ENCODE assay signal across 10 cellular contexts in the genomic region with DNA sequence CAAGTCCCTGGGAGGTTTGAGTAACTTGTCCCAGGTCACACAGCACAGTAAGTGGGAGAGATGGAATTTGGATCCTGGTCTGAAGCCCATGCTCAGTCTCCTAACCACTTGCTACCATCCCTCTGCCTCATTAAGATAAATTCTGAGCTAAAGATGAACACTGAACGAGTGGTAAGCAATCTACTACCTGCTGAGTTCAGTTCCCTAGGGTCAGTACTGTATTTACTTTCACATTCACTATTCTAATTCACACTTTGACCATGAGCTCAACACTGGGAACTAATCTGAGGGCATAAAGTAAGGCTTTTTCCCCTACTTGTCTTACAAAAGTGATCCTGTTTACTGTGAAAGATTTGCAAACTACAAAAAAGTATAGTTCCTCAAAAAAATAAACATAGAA. TPM values are rescaled to one million over a fixed set of nuclear protein-coding genes. Genes with fewer than 3 reads are reported as not detected.
DNase-seq lines count a peak whose midpoint lies in the region; ATAC-seq and TF ChIP-seq lines count a peak whose summit lies in the region.
"Had no signal": no experiment of that assay in that cellular context is flagged by ENCODE, and none has a peak within 500 bp of the region (broad histone marks: within the 10 kb centered on the region; RNA-seq: fewer than 3 reads in every experiment).

No MANE protein-coding gene starts in this region.

- no peak overlapping the region for H3K4me2 ChIP-seq in osteoblast (ENCODE audit: insufficient read depth, low read length)

- DNase-seq in activated T-cell treated with anti-CD3 and anti-CD28 coated beads, Interleukin-2, amount 50 U/mL, for 72 hours, result no peak
- DNase-seq in activated T-cell treated with anti-CD3 and anti-CD28 coated beads, Interleukin-2, amount 50 U/mL, for 1 hour, result no peak
- DNase-seq in osteoblast (ENCODE audit: insufficient read length, low spot score, missing footprints) (peak; percentile 9), NCI-H2029 treated with DMSO at 0.1 percent for 48 hours (lab: John Stamatoyannopoulos, UW) (no peak)
- DNase-seq in stimulated activated CD4-positive, alpha-beta T cell treated with anti-CD3 and anti-CD28 coated beads, Interleukin-2, amount 100 ng/mL, for 48 hours, result no peak
- DNase-seq: gastrocnemius medialis; stimulated activated CD4-positive, alpha-beta T cell treated with anti-CD3 and anti-CD28 coated beads, Interleukin-15, amount 100 ng/mL, for 24 hours had no signal

- peaks cover 18% of the 10 kb centered on the region for H4K20me1 ChIP-seq in osteoblast (ENCODE audit: insufficient read depth, low read length)

- no peaks in the 10 kb centered on the region for H3K9me3 ChIP-seq in osteoblast (ENCODE audit: low read depth, low read length)
- H3K9me3 ChIP-seq: gastrocnemius medialis had no signal

- no peaks in the 10 kb centered on the region for H3K9me3 Mint-ChIP-seq in activated T-cell treated with anti-CD3 and anti-CD28 coated beads, Interleukin-2, amount 50 U/mL, for 72 hours
- no peaks in the 10 kb centered on the region for H3K9me3 Mint-ChIP-seq in activated T-helper 17 cell treated with anti-CD3 and anti-CD28 coated beads, Interleukin-2, amount 50 U/mL, for 72 hours

- peaks cover 0 to 2% of the 10 kb centered on the region in 2 donors for H3K36me3 Mint-ChIP-seq in activated T-cell treated with anti-CD3 and anti-CD28 coated beads, Interleukin-2, amount 50 U/mL, for 72 hours (ENCODE audit: insufficient read depth in 2 of 2)
- H3K36me3 Mint-ChIP-seq in activated T-helper 17 cell treated with anti-CD3 and anti-CD28 coated beads, Interleukin-2, amount 50 U/mL, for 72 hours (ENCODE audit: low read depth), result peaks cover 9% of the 10 kb centered on the region

- no peak for ATAC-seq in activated T-cell treated with anti-CD3 and anti-CD28 coated beads, Interleukin-2, amount 50 U/mL, for 72 hours (replicated peaks in 1 of 2)
- ATAC-seq in GM21786 (IDR thresholded peaks at IDR 0.05; ENCODE audit: unreplicated experiment) (peak; percentile 63), HG03439 (IDR thresholded peaks at IDR 0.05; ENCODE audit: unreplicated experiment) (peak; percentile 46)
- no peak for ATAC-seq in activated T-helper 17 cell treated with anti-CD3 and anti-CD28 coated beads, Interleukin-2, amount 50 U/mL, for 72 hours (replicated peaks)
- ATAC-seq: gastrocnemius medialis had no signal

- peak overlapping the region in 1 of 2 donors; percentile 67 for H3K4me3 Mint-ChIP-seq in activated T-cell treated with anti-CD3 and anti-CD28 coated beads, Interleukin-2, amount 50 U/mL, for 72 hours
- no peak overlapping the region for H3K4me3 Mint-ChIP-seq in activated T-helper 17 cell treated with anti-CD3 and anti-CD28 coated beads, Interleukin-2, amount 50 U/mL, for 72 hours

- no peak overlapping the region for H3K4me3 ChIP-seq in osteoblast (ENCODE audit: insufficient read depth, low read length)
- H3K4me3 ChIP-seq: gastrocnemius medialis had no signal

- H3K27me3 ChIP-seq in osteoblast (ENCODE audit: insufficient read depth, low read length), result no peaks in the 10 kb centered on the region
- H3K27me3 ChIP-seq: gastrocnemius medialis had no signal

- peak overlapping the region; percentile 79 for H3K27ac Mint-ChIP-seq in activated T-cell treated with anti-CD3 and anti-CD28 coated beads, Interleukin-2, amount 50 U/mL, for 72 hours
- no peak overlapping the region for H3K27ac Mint-ChIP-seq in activated T-helper 17 cell treated with anti-CD3 and anti-CD28 coated beads, Interleukin-2, amount 50 U/mL, for 72 hours

- no peak overlapping the region for H3K27ac ChIP-seq in osteoblast (ENCODE audit: low read depth, low read length)
- H3K27ac ChIP-seq: gastrocnemius medialis had no signal

- peaks cover 58% of the 10 kb centered on the region for H3K79me2 ChIP-seq in osteoblast (ENCODE audit: insufficient read depth, low read length)

- H3K4me1 Mint-ChIP-seq in activated T-cell treated with anti-CD3 and anti-CD28 coated beads, Interleukin-2, amount 50 U/mL, for 72 hours (ENCODE audit: low read depth), result peaks cover 16% of the 10 kb centered on the region
- H3K4me1 Mint-ChIP-seq in activated T-helper 17 cell treated with anti-CD3 and anti-CD28 coated beads, Interleukin-2, amount 50 U/mL, for 72 hours, result peaks cover 7% of the 10 kb centered on the region

- H3K27me3 Mint-ChIP-seq in activated T-cell treated with anti-CD3 and anti-CD28 coated beads, Interleukin-2, amount 50 U/mL, for 72 hours (ENCODE audit: low read depth), result no peaks in the 10 kb centered on the region
- H3K27me3 Mint-ChIP-seq in activated T-helper 17 cell treated with anti-CD3 and anti-CD28 coated beads, Interleukin-2, amount 50 U/mL, for 72 hours, result no peaks in the 10 kb centered on the region

- peaks cover 6% of the 10 kb centered on the region for H3K36me3 ChIP-seq in osteoblast (ENCODE audit: insufficient read depth, low read length)

- TF ChIP-seq CTCF in osteoblast (IDR thresholded peaks at IDR 0.05; ENCODE audit: extremely low read depth, low read depth, low read length), result no peak

- H3K4me1 ChIP-seq in osteoblast (ENCODE audit: insufficient read depth, low read length), result peaks cover 23% of the 10 kb centered on the region

- H2AFZ ChIP-seq in osteoblast (ENCODE audit: low read length), result no peak overlapping the region

RNA-seq across cellular contexts. Expression of a gene that starts 2.4 kb away (rescaled TPM):
- total RNA-seq in activated T-cell treated with anti-CD3 and anti-CD28 coated beads, Interleukin-2, amount 50 U/mL, for 72 hours, result 10 to 100 TPM; 31.6 to 35.4 TPM
- total RNA-seq in osteoblast, result 90.5 and 105 TPM in 2 replicates
- 10 to 100 TPM; 23.0 to 41.1 TPM for total RNA-seq in activated T-helper 17 cell treated with anti-CD3 and anti-CD28 coated beads, Interleukin-2, amount 50 U/mL, for 72 hours

RNA-seq across cellular contexts. Expression of a gene that starts 2.6 kb away (rescaled TPM):
- total RNA-seq in activated T-cell treated with anti-CD3 and anti-CD28 coated beads, Interleukin-2, amount 50 U/mL, for 72 hours, result 10 to 100 TPM; 56.8 to 72.6 TPM
- 25.9 and 26.8 TPM in 2 replicates for total RNA-seq in osteoblast
- 100 to 1,000 TPM in 1 of 2 donors, 10 to 100 TPM in 1; 58.6 to 116 TPM for total RNA-seq in activated T-helper 17 cell treated with anti-CD3 and anti-CD28 coated beads, Interleukin-2, amount 50 U/mL, for 72 hours

RNA-seq across cellular contexts. Expression of a gene that starts 45.1 kb away (rescaled TPM):
- total RNA-seq in activated T-cell treated with anti-CD3 and anti-CD28 coated beads, Interleukin-2, amount 50 U/mL, for 72 hours, result not detected
- not detected in 2 replicates for total RNA-seq in osteoblast
- total RNA-seq in activated T-helper 17 cell treated with anti-CD3 and anti-CD28 coated beads, Interleukin-2, amount 50 U/mL, for 72 hours, result not detected
- total RNA-seq: gastrocnemius medialis had no signal

Comparison
In these comparisons a context has a peak if more than half of its experiments do, and no peak if none do; other contexts are left out.
1. ATAC-seq: peak in GM21786 (single experiment) and HG03439 (single experiment); none in activated T-cell treated with anti-CD3 and anti-CD28 coated beads, Interleukin-2, amount 50 U/mL, for 72 hours (0 of 2) and activated T-helper 17 cell treated with anti-CD3 and anti-CD28 coated beads, Interleukin-2, amount 50 U/mL, for 72 hours (single experiment).